24 cellular contexts compared by ENCODE assay signal in genomic region chr2:218020966-218021535, GRCh38. TPM values are rescaled to one million over a fixed set of nuclear protein-coding genes. Genes with fewer than 3 reads are reported as not detected.
A peak's percentile ranks its signal among the peaks of the same experiment; 100 is the strongest.
DNase-seq lines count a peak whose midpoint lies in the region; ATAC-seq, FAIRE-seq and TF ChIP-seq lines count a peak whose summit lies in the region.
"Had no signal": no experiment of that assay in that cellular context is flagged by ENCODE, and none has a peak within 500 bp of the region (broad histone marks: within the 10 kb centered on the region; RNA-seq: fewer than 3 reads in every experiment).

No MANE protein-coding gene starts in this region.

- ATAC-seq in HepG2 (no peak), right lobe of liver (no peak), WTC11 (peak; percentile 29), upper lobe of right lung (no peak)
- ATAC-seq: gastroesophageal sphincter had no signal

- H3K4me3 Mint-ChIP-seq in WTC11 (no peak overlapping the region), neural progenitor cell (no peak overlapping the region)
- H3K4me3 Mint-ChIP-seq in activated T-helper 2 cell treated with anti-CD3 and anti-CD28 coated beads, Interferon-gamma antibody, Interleukin-2, Interleukin-4, amounts not matched to agents 10 μg/mL and 5 μg/mL and 100 μg/mL, durations not matched to agents 14 hours and 24 hours and 36 hours (ENCODE audit: low read depth) = no peak overlapping the region
- H3K4me3 Mint-ChIP-seq: activated B cell treated with CpG ODN at 0.5 μM for 24 hours; nephron progenitor cell; T-helper 2 cell treated with Interferon-gamma antibody and Interleukin-4, amounts not matched to agents 5 μg/mL and 100 μg/mL, for 36 hours had no signal

- BruUV-seq in HepG2 (replicated peaks; lab: Mats Ljungman, UMichigan) = no TSS peak

- intact Hi-C loops in HepG2 (cut with micrococcal nuclease; ENCODE audit: unreplicated experiment) = no loop called here
- intact Hi-C loops in right lobe of liver (cut with DNase I) = no loop called here
- intact Hi-C loops in upper lobe of right lung (cut with DNase I) = no loop called here
- intact Hi-C loops in activated T-helper 2 cell treated with anti-CD3 and anti-CD28 coated beads, Interferon-gamma antibody, Interleukin-2, Interleukin-4, amounts not matched to agents 10 μg/mL and 5 μg/mL and 100 μg/mL, durations not matched to agents 14 hours and 24 hours and 36 hours (cut with micrococcal nuclease) = no loop called here

- no peaks in the 10 kb centered on the region for H3K36me3 Mint-ChIP-seq in WTC11
- no peaks in the 10 kb centered on the region for H3K36me3 Mint-ChIP-seq in neural progenitor cell
- no peaks in the 10 kb centered on the region for H3K36me3 Mint-ChIP-seq in activated T-helper 2 cell treated with anti-CD3 and anti-CD28 coated beads, Interferon-gamma antibody, Interleukin-2, Interleukin-4, amounts not matched to agents 10 μg/mL and 5 μg/mL and 100 μg/mL, durations not matched to agents 14 hours and 24 hours and 36 hours (ENCODE audit: low read depth)

- H3K27ac Mint-ChIP-seq in WTC11 (no peak overlapping the region), neural progenitor cell (peak overlapping the region; percentile 87)
- no peak overlapping the region for H3K27ac Mint-ChIP-seq in activated T-helper 2 cell treated with anti-CD3 and anti-CD28 coated beads, Interferon-gamma antibody, Interleukin-2, Interleukin-4, amounts not matched to agents 10 μg/mL and 5 μg/mL and 100 μg/mL, durations not matched to agents 14 hours and 24 hours and 36 hours
- H3K27ac Mint-ChIP-seq: activated B cell treated with CpG ODN at 0.5 μM for 24 hours; T-helper 2 cell treated with Interferon-gamma antibody and Interleukin-4, amounts not matched to agents 5 μg/mL and 100 μg/mL, for 36 hours had no signal

- peaks cover 11% of the 10 kb centered on the region for H3F3A ChIP-seq in neural progenitor cell (ENCODE audit: low read depth)

- TF ChIP-seq EP300 in HepG2 (IDR thresholded peaks at IDR 0.05; ENCODE audit: low read depth in 2 of 2, low read length in 2 of 2) (no peak), HepG2 (CRISPR knock-in tag; IDR thresholded peaks at IDR 0.05; ENCODE audit: borderline replicate concordance) (no peak)

- in situ Hi-C loops in HepG2 (cut with HindIII; ENCODE audit: extremely low pct_ligation_motif_present, low pct_unique_long_range_greater_than_20kb) = no loop called here

- TF ChIP-seq POLR2A in HepG2 (IDR thresholded peaks at IDR 0.05; ENCODE audit: insufficient read depth in 1 of 2, low read depth in 2 of 2, low read length in 2 of 2) = no peak
- no peak for TF ChIP-seq POLR2A in right lobe of liver (IDR thresholded peaks at IDR 0.05)
- TF ChIP-seq POLR2A in erythroblast (IDR thresholded peaks at IDR 0.05; ENCODE audit: low read length) = no peak

- TF ChIP-seq RAD21 in HepG2 (CRISPR knock-in tag; IDR thresholded peaks at IDR 0.05) = no peak

- H3K27me3 ChIP-seq in HepG2 (ENCODE audit: control insufficient read depth in 1 of 2, insufficient read depth in 2 of 2, low read length in 2 of 2) (peaks cover 3 to 51% of the 10 kb centered on the region in 2 experiments; a peak in 4 of 5 replicates), right lobe of liver (no peaks in the 10 kb centered on the region), neural progenitor cell (no peaks in the 10 kb centered on the region), upper lobe of right lung (no peaks in the 10 kb centered on the region)
- H3K27me3 ChIP-seq: gastroesophageal sphincter, SJCRH30 had no signal

- POLR2A ChIA-PET in HepG2 (lab: Yijun Ruan, JAX) (no interaction called here), WTC11 (lab: Charles Lee) (no interaction called here)

- no peak overlapping the region for H3K27ac ChIP-seq in HepG2 (ENCODE audit: extremely low read length, insufficient read depth, low read length)
- no peak overlapping the region for H3K27ac ChIP-seq in right lobe of liver
- no peak overlapping the region for H3K27ac ChIP-seq in neural progenitor cell
- no peak overlapping the region for H3K27ac ChIP-seq in upper lobe of right lung
- H3K27ac ChIP-seq: C4-2B, gastroesophageal sphincter, PC-9, SJCRH30 had no signal

- H3K9ac ChIP-seq in HepG2 (ENCODE audit: insufficient read depth, low read depth, low read length) (no peak overlapping the region), neural progenitor cell (no peak overlapping the region)

- DNase-seq in HepG2 (ENCODE audit: low spot score) = no peak
- no peak for DNase-seq in right lobe of liver
- DNase-seq in WTC11 (ENCODE audit: low spot score) = no peak
- DNase-seq in neural progenitor cell (ENCODE audit: low spot score) = no peak
- peak; percentile 54 for DNase-seq in upper lobe of right lung
- DNase-seq in erythroblast (lab: John Stamatoyannopoulos, UW) = no peak
- no peak for DNase-seq in NCI-H69 (lab: John Stamatoyannopoulos, UW)
- no peak for DNase-seq in activated T-helper 2 cell treated with anti-CD3 and anti-CD28 coated beads, Interferon-gamma antibody, Interleukin-2, Interleukin-4, amounts not matched to agents 10 μg/mL and 5 μg/mL and 100 μg/mL, durations not matched to agents 14 hours and 24 hours and 36 hours (ENCODE audit: low spot score)
- DNase-seq: activated B cell treated with CpG ODN at 0.5 μM for 24 hours; activated CD4-positive, alpha-beta T cell treated with anti-CD3 and anti-CD28 coated beads, Interleukin-2, amount 50 U/mL, for 48 hours; activated gamma-delta T cell; DMS 273 treated with DMSO at 0.1 percent for 48 hours; midbrain; MM.1S; NCI-H146; NCI-H748 treated with DMSO at 0.1 percent for 48 hours; nephron progenitor cell; PC-9; SJCRH30 had no signal

- no peak overlapping the region for H3K4me3 ChIP-seq in HepG2 (replicated peaks in 1 of 3; ENCODE audit: insufficient read depth in 1 of 3, low read depth in 2 of 3, low read length in 3 of 3)
- H3K4me3 ChIP-seq in right lobe of liver = no peak overlapping the region
- H3K4me3 ChIP-seq in neural progenitor cell = no peak overlapping the region
- no peak overlapping the region for H3K4me3 ChIP-seq in upper lobe of right lung
- H3K4me3 ChIP-seq: gastroesophageal sphincter, PC-9, SJCRH30 had no signal

- H3K9me3 Mint-ChIP-seq in WTC11 = no peaks in the 10 kb centered on the region
- no peaks in the 10 kb centered on the region for H3K9me3 Mint-ChIP-seq in neural progenitor cell
- no peaks in the 10 kb centered on the region for H3K9me3 Mint-ChIP-seq in activated T-helper 2 cell treated with anti-CD3 and anti-CD28 coated beads, Interferon-gamma antibody, Interleukin-2, Interleukin-4, amounts not matched to agents 10 μg/mL and 5 μg/mL and 100 μg/mL, durations not matched to agents 14 hours and 24 hours and 36 hours
- H3K9me3 Mint-ChIP-seq: activated B cell treated with CpG ODN at 0.5 μM for 24 hours; nephron progenitor cell; T-helper 2 cell treated with Interferon-gamma antibody and Interleukin-4, amounts not matched to agents 5 μg/mL and 100 μg/mL, for 36 hours had no signal

- H2AFZ ChIP-seq in HepG2 (ENCODE audit: low read length) = no peak overlapping the region
- H2AFZ ChIP-seq in neural progenitor cell (replicated peaks) = no peak overlapping the region
- H2AFZ ChIP-seq: PC-9 had no signal

- no peaks in the 10 kb centered on the region for H3K9me3 ChIP-seq in HepG2 (ENCODE audit: low read length)
- no peaks in the 10 kb centered on the region for H3K9me3 ChIP-seq in right lobe of liver
- no peaks in the 10 kb centered on the region for H3K9me3 ChIP-seq in neural progenitor cell (ENCODE audit: low read depth)
- no peaks in the 10 kb centered on the region for H3K9me3 ChIP-seq in upper lobe of right lung
- H3K9me3 ChIP-seq: gastroesophageal sphincter, SJCRH30 had no signal

- H3K4me2 ChIP-seq in HepG2 (ENCODE audit: low read depth, low read length) = no peak overlapping the region
- no peak overlapping the region for H3K4me2 ChIP-seq in neural progenitor cell
- H3K4me2 ChIP-seq: PC-9 had no signal

- H4K20me1 ChIP-seq in HepG2 (ENCODE audit: insufficient read depth, low read length) = no peaks in the 10 kb centered on the region
- no peaks in the 10 kb centered on the region for H4K20me1 ChIP-seq in neural progenitor cell (ENCODE audit: low read depth)

- H3K36me3 ChIP-seq in HepG2 (replicated peaks in 1 of 2; ENCODE audit: control insufficient read depth in 1 of 2, insufficient read depth in 2 of 2, low read length in 2 of 2) (no peaks in the 10 kb centered on the region), right lobe of liver (no peaks in the 10 kb centered on the region), neural progenitor cell (no peaks in the 10 kb centered on the region), upper lobe of right lung (no peaks in the 10 kb centered on the region)
- H3K36me3 ChIP-seq: gastroesophageal sphincter, SJCRH30 had no signal

- TF ChIP-seq CTCF in HepG2 (CRISPR knock-in tag; IDR thresholded peaks at IDR 0.05) (peak; percentile 36), right lobe of liver (IDR thresholded peaks at IDR 0.05) (no peak), WTC11 (IDR thresholded peaks at IDR 0.05) (no peak), neural progenitor cell (IDR thresholded peaks at IDR 0.05) (no peak), upper lobe of right lung (IDR thresholded peaks at IDR 0.05) (no peak)

- H3K27me3 Mint-ChIP-seq in WTC11 (ENCODE audit: low read depth) (no peaks in the 10 kb centered on the region; the same call in 1 of the 2 replicates), neural progenitor cell (ENCODE audit: insufficient read depth, low read depth) (peaks cover 7% of the 10 kb centered on the region)
- peaks cover 2% of the 10 kb centered on the region for H3K27me3 Mint-ChIP-seq in activated T-helper 2 cell treated with anti-CD3 and anti-CD28 coated beads, Interferon-gamma antibody, Interleukin-2, Interleukin-4, amounts not matched to agents 10 μg/mL and 5 μg/mL and 100 μg/mL, durations not matched to agents 14 hours and 24 hours and 36 hours (ENCODE audit: low read depth)
- H3K27me3 Mint-ChIP-seq: activated B cell treated with CpG ODN at 0.5 μM for 24 hours had no signal

- H3K79me2 ChIP-seq in HepG2 (ENCODE audit: insufficient read depth, low read length) (no peaks in the 10 kb centered on the region), neural progenitor cell (ENCODE audit: low read depth) (no peaks in the 10 kb centered on the region)

- CTCF ChIA-PET in HepG2 (lab: Yijun Ruan, JAX; ENCODE audit: low intra/inter-chr PET ratio, low total read pairs) = no interaction called here
- CTCF ChIA-PET in WTC11 (lab: Charles Lee) = interaction anchor here (1.0 to 1.2 kb wide), 3 partner anchors 27 to 235 kb away, joined by 3 to 6 read pairs (median 5); no protein-coding TSS in a partner anchor

- no peaks in the 10 kb centered on the region for H3K4me1 ChIP-seq in HepG2 (ENCODE audit: insufficient read depth, low read length)
- peaks cover 0 to 16% (median 4%) of the 10 kb centered on the region in 4 donors for H3K4me1 ChIP-seq in right lobe of liver
- peaks cover 30% of the 10 kb centered on the region for H3K4me1 ChIP-seq in neural progenitor cell
- peaks cover 13% of the 10 kb centered on the region for H3K4me1 ChIP-seq in upper lobe of right lung
- H3K4me1 ChIP-seq: SJCRH30 had no signal

- WGBS in HepG2 (ENCODE audit: low lambda C conversion rate) = 9% methylated on average over 6 of the region's 6 CpGs
- WGBS in right lobe of liver (ENCODE audit: insufficient coverage, low coverage, low lambda C conversion rate, missing lambda C conversion rate) = 75% methylated on average over 4 of the region's 6 CpGs

- FAIRE-seq in HepG2 (lab: Jason Lieb, UNC) = no peak
- FAIRE-seq: bronchial epithelial cell had no signal

- H3K4me1 Mint-ChIP-seq in WTC11 (peaks cover 28% of the 10 kb centered on the region), neural progenitor cell (peaks cover 72% of the 10 kb centered on the region)
- no peaks in the 10 kb centered on the region for H3K4me1 Mint-ChIP-seq in activated T-helper 2 cell treated with anti-CD3 and anti-CD28 coated beads, Interferon-gamma antibody, Interleukin-2, Interleukin-4, amounts not matched to agents 10 μg/mL and 5 μg/mL and 100 μg/mL, durations not matched to agents 14 hours and 24 hours and 36 hours (ENCODE audit: low read depth)

RNA-seq across cellular contexts. Expression of gene TNS1, which starts 18.3 kb away (rescaled TPM):
- total RNA-seq in HepG2 (2016; rRNA removed; fragmentation: Illumina TruSeq; extraction: Trizol) (1.9 TPM in 2 replicates), right lobe of liver (100 to 1,000 TPM in 3 of 6 experiments, 10 to 100 TPM in 3; 68.4 to 209 (median 99.2) TPM), WTC11 (2021) (4.2 to 5.4 TPM (median 4.5 TPM) in 3 replicates), neural progenitor cell (ENCODE audit: low replicate concordance) (0.24 and 2.3 TPM in 2 replicates), upper lobe of right lung (669 TPM)
- total RNA-seq in HepG2 (2016; cell fraction: cytosol; rRNA removed; fragmentation: Illumina TruSeq; extraction: Trizol; ENCODE audit: low read depth) = 0.51 and 0.71 TPM in 2 replicates
- 1.1 and 1.7 TPM in 2 replicates for total RNA-seq in HepG2 (2016; cell fraction: insoluble cytoplasmic fraction; rRNA removed; fragmentation: Illumina TruSeq; extraction: Trizol)
- total RNA-seq in HepG2 (2016; cell fraction: membrane; rRNA removed; fragmentation: Illumina TruSeq; extraction: Trizol) = 1.9 and 2.2 TPM in 2 replicates
- 3.7 and 4.7 TPM in 2 replicates for total RNA-seq in HepG2 (2016; cell fraction: nucleus; rRNA removed; fragmentation: Illumina TruSeq; extraction: Trizol)
- polyA plus RNA-seq in HepG2 (2011; rRNA removed) = 118 and 127 TPM in 2 replicates
- 72.1 and 78.8 TPM in 2 replicates for polyA plus RNA-seq in HepG2 (2011; cell fraction: cytosol; rRNA removed)
- polyA plus RNA-seq in HepG2 (2011; cell fraction: nucleus; rRNA removed) = 302 and 373 TPM in 2 replicates
- polyA plus RNA-seq in HepG2 (2012) = 63.6 and 87.8 TPM in 2 replicates
- polyA plus RNA-seq in HepG2 (2016; cell fraction: cytosol; fragmentation: Illumina TruSeq; extraction: Trizol; ENCODE audit: low read depth) = 0.35 and 0.62 TPM in 2 replicates
- 1.3 and 1.7 TPM in 2 replicates for polyA plus RNA-seq in HepG2 (2016; cell fraction: insoluble cytoplasmic fraction; fragmentation: Illumina TruSeq; extraction: Trizol; ENCODE audit: low read depth)
- 0.73 and 0.90 TPM in 2 replicates for polyA plus RNA-seq in HepG2 (2016; cell fraction: membrane; fragmentation: Illumina TruSeq; extraction: Trizol; ENCODE audit: low read depth)
- 1.9 and 2.0 TPM in 2 replicates for polyA plus RNA-seq in HepG2 (2016; cell fraction: nucleus; fragmentation: Illumina TruSeq; extraction: Trizol; ENCODE audit: insufficient read depth, low read depth)
- 3.6 and 445 TPM in 2 replicates for polyA minus RNA-seq in HepG2 (2011; rRNA and poly(A)+ RNA removed; ENCODE audit: low replicate concordance)
- 116 and 155 TPM in 2 replicates for polyA minus RNA-seq in HepG2 (2011; cell fraction: cytosol; rRNA and poly(A)+ RNA removed)
- 504 and 544 TPM in 2 replicates for polyA minus RNA-seq in HepG2 (2011; cell fraction: nucleus; rRNA and poly(A)+ RNA removed)
- total RNA-seq in activated T-helper 2 cell treated with anti-CD3 and anti-CD28 coated beads, Interferon-gamma antibody, Interleukin-2, Interleukin-4, amounts not matched to agents 10 μg/mL and 5 μg/mL and 100 μg/mL, durations not matched to agents 14 hours and 24 hours and 36 hours = 0.46 and 0.91 TPM in 2 replicates
- total RNA-seq: G401 had no signal

RNA-seq across cellular contexts. Expression of gene RUFY4, which starts 48.0 kb away (rescaled TPM):
- total RNA-seq in HepG2 (2016; rRNA removed; fragmentation: Illumina TruSeq; extraction: Trizol) (not detected in 2 replicates), right lobe of liver (under 1 TPM in 3 of 6 experiments, not detected in 3; 0.11 to 0.55 (median 0.23) TPM), WTC11 (2021) (0.31 to 0.64 TPM (median 0.57 TPM) in 3 replicates), neural progenitor cell (ENCODE audit: low replicate concordance) (not detected in 2 replicates), upper lobe of right lung (not detected)
- not detected in 2 replicates for total RNA-seq in HepG2 (2016; cell fraction: cytosol; rRNA removed; fragmentation: Illumina TruSeq; extraction: Trizol; ENCODE audit: low read depth)
- not detected in 2 replicates for total RNA-seq in HepG2 (2016; cell fraction: insoluble cytoplasmic fraction; rRNA removed; fragmentation: Illumina TruSeq; extraction: Trizol)
- not detected in 2 replicates for total RNA-seq in HepG2 (2016; cell fraction: membrane; rRNA removed; fragmentation: Illumina TruSeq; extraction: Trizol)
- total RNA-seq in HepG2 (2016; cell fraction: nucleus; rRNA removed; fragmentation: Illumina TruSeq; extraction: Trizol) = not detected in 2 replicates
- polyA plus RNA-seq in HepG2 (2011; rRNA removed) = not detected in 2 replicates
- not detected in 2 replicates for polyA plus RNA-seq in HepG2 (2011; cell fraction: cytosol; rRNA removed)
- 0.05 and 0.19 TPM in 2 replicates for polyA plus RNA-seq in HepG2 (2011; cell fraction: nucleus; rRNA removed)
- not detected in 2 replicates for polyA plus RNA-seq in HepG2 (2012)
- polyA plus RNA-seq in HepG2 (2016; cell fraction: cytosol; fragmentation: Illumina TruSeq; extraction: Trizol; ENCODE audit: low read depth) = not detected in 2 replicates
- not detected in 2 replicates for polyA plus RNA-seq in HepG2 (2016; cell fraction: insoluble cytoplasmic fraction; fragmentation: Illumina TruSeq; extraction: Trizol; ENCODE audit: low read depth)
- polyA plus RNA-seq in HepG2 (2016; cell fraction: membrane; fragmentation: Illumina TruSeq; extraction: Trizol; ENCODE audit: low read depth) = not detected in 2 replicates
- not detected in 2 replicates for polyA plus RNA-seq in HepG2 (2016; cell fraction: nucleus; fragmentation: Illumina TruSeq; extraction: Trizol; ENCODE audit: insufficient read depth, low read depth)
- polyA minus RNA-seq in HepG2 (2011; rRNA and poly(A)+ RNA removed; ENCODE audit: low replicate concordance) = 0.33 TPM in 1 of 2 replicates, not detected in the other
- not detected in 2 replicates for polyA minus RNA-seq in HepG2 (2011; cell fraction: cytosol; rRNA and poly(A)+ RNA removed)
- polyA minus RNA-seq in HepG2 (2011; cell fraction: nucleus; rRNA and poly(A)+ RNA removed) = not detected in 2 replicates
- total RNA-seq in activated T-helper 2 cell treated with anti-CD3 and anti-CD28 coated beads, Interferon-gamma antibody, Interleukin-2, Interleukin-4, amounts not matched to agents 10 μg/mL and 5 μg/mL and 100 μg/mL, durations not matched to agents 14 hours and 24 hours and 36 hours = 0.39 TPM in 1 of 2 replicates, not detected in the other
- total RNA-seq: bronchial epithelial cell, G401, gastroesophageal sphincter, PC-9, SJCRH30 had no signal

Comparison
In these comparisons a context has a peak if more than half of its experiments do, and no peak if none do; other contexts are left out.
1. RNA of gene TNS1, which starts 18.3 kb away (total RNA-seq): 669 TPM in upper lobe of right lung (single experiment) and 68.4 to 209 TPM in right lobe of liver; 4.2 to 5.4 TPM in WTC11, 0.51 to 4.7 TPM in HepG2, 0.46 to 0.91 TPM in activated T-helper 2 cell treated with anti-CD3 and anti-CD28 coated beads, Interferon-gamma antibody, Interleukin-2, Interleukin-4, amounts not matched to agents 10 μg/mL and 5 μg/mL and 100 μg/mL, durations not matched to agents 14 hours and 24 hours and 36 hours and 0.24 to 2.3 TPM in neural progenitor cell; every median in the first group is over 10 times any median in the second.
2. Of the 50 proteins assayed by ChIP-seq in both HepG2 and WTC11: peak only in HepG2: CTCF; only in WTC11: none; in both: none; in neither: 49.